In the genomic region with DNA sequence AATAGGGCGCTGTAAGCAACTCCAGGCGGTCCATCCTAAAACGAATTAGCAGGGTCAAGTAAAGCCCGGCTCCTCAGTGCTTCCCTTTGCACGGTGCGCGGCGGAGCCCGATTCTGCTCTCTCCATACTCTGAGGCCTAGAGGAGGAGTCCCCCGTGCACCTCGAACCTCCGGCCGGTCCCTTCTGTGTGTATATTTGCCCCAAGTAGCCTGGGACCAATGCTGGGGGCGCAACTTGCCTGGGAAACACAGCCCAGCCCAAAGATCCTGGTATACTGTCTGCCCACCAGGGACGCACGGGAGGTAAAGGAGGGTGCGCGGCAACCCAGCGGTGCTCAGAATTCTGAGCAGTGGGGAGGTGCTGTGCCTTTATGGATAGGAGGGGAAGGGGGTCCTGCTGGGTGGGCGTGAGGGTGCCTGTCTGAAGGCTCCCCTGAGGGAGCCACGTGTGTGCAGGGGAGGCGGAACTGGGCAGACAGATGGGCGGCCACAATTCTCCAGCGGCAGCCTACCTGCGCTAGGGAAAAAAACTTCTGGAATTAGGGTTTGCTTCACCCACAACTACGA, we compare ENCODE assay signal across 1 cellular context.
TF ChIP-seq lines count a peak whose summit lies in the region.

No MANE protein-coding gene starts in this region.

TF ChIP-seq in endothelial cell of umbilical vein, 7 proteins besides CTCF, POLR2A, EP300 and RAD21:
- TF ChIP-seq JUN (IDR thresholded peaks at IDR 0.05; ENCODE audit: borderline replicate concordance, insufficient read depth, insufficient read length, low read depth) (no peak), GATA2 (IDR thresholded peaks at IDR 0.05; ENCODE audit: insufficient read depth, insufficient read length, low read depth, low read length) (no peak), EZH2 (IDR thresholded peaks at IDR 0.05; ENCODE audit: borderline replicate concordance, low read depth, low read length, severe bottlenecking) (peak; percentile 81)
